Comparison of ENCODE assay signal across 11 cellular contexts in genomic region chr12:121239704-121240420, GRCh38. TPM values are rescaled to one million over a fixed set of nuclear protein-coding genes. Genes with fewer than 3 reads are reported as not detected.
DNase-seq lines count a peak whose midpoint lies in the region; ATAC-seq and TF ChIP-seq lines count a peak whose summit lies in the region.
"Had no signal": no experiment of that assay in that cellular context is flagged by ENCODE, and none has a peak within 500 bp of the region (broad histone marks: within the 10 kb centered on the region; RNA-seq: fewer than 3 reads in every experiment).

No MANE protein-coding gene starts in this region.

- DNase-seq in CD8-positive, alpha-beta T cell = no peak
- DNase-seq in MV-4-11 (lab: John Stamatoyannopoulos, UW) = peak; percentile 56
- no peak for DNase-seq in mammary epithelial cell
- no peak for DNase-seq in progenitor cell of endocrine pancreas (ENCODE audit: low spot score, unreplicated experiment)
- no peak for DNase-seq in NCI-H82 treated with DMSO at 0.1 percent for 48 hours (lab: John Stamatoyannopoulos, UW; ENCODE audit: unreplicated experiment)
- DNase-seq in pons (ENCODE audit: low spot score) = no peak
- DNase-seq in BE2C = no peak
- DNase-seq: HFFc6, NCI-H187, SHP77 had no signal

- H2AFZ ChIP-seq in mammary epithelial cell (ENCODE audit: low read depth, low read length) = no peak overlapping the region

- POLR2A ChIA-PET in CD8-positive, alpha-beta T cell (lab: Charles Lee) = interaction anchor here (1.1 to 3.2 kb wide), 6 partner anchors 9 to 947 kb away, joined by 3 to 13 read pairs (median 5); partner anchors contain the start of genes CAMKK2 and RNU4-1

- H4K20me1 ChIP-seq in mammary epithelial cell (ENCODE audit: insufficient read depth, low read length) = no peaks in the 10 kb centered on the region

- no peaks in the 10 kb centered on the region for H3K27me3 ChIP-seq in CD8-positive, alpha-beta T cell (ENCODE audit: insufficient read depth, low read length)
- H3K27me3 ChIP-seq in mammary epithelial cell (ENCODE audit: insufficient read depth, low read length) = no peaks in the 10 kb centered on the region
- no peaks in the 10 kb centered on the region for H3K27me3 ChIP-seq in BE2C

- peak overlapping the region; percentile 85 for H3K27ac ChIP-seq in CD8-positive, alpha-beta T cell (ENCODE audit: low read depth, low read length)
- H3K27ac ChIP-seq in mammary epithelial cell (ENCODE audit: insufficient read depth, low read depth, low read length) = no peak overlapping the region

- peak overlapping the region; percentile 84 for H3K4me3 Mint-ChIP-seq in CD8-positive, alpha-beta T cell
- no peak overlapping the region for H3K4me3 Mint-ChIP-seq in progenitor cell of endocrine pancreas (ENCODE audit: low read depth)
- H3K4me3 Mint-ChIP-seq: HFFc6 had no signal

- H3K27me3 Mint-ChIP-seq in CD8-positive, alpha-beta T cell (ENCODE audit: low read depth) = no peaks in the 10 kb centered on the region
- no peaks in the 10 kb centered on the region for H3K27me3 Mint-ChIP-seq in progenitor cell of endocrine pancreas

- CTCF ChIA-PET in CD8-positive, alpha-beta T cell (lab: Charles Lee) = interaction anchor here (1.0 to 3.6 kb wide), 7 partner anchors 10 to 180 kb away, joined by 3 to 24 read pairs (median 5); no protein-coding TSS in a partner anchor
- CTCF ChIA-PET in mammary epithelial cell (lab: Charles Lee; ENCODE audit: low non-redundant PET) = no interaction called here

- H3K36me3 ChIP-seq in CD8-positive, alpha-beta T cell (ENCODE audit: insufficient read depth, low read length) = peaks cover 3% of the 10 kb centered on the region
- H3K36me3 ChIP-seq in mammary epithelial cell (ENCODE audit: insufficient read depth, low read length) (peaks cover 2% of the 10 kb centered on the region), BE2C (peaks cover 18% of the 10 kb centered on the region)

- no peak for TF ChIP-seq CTCF in CD8-positive, alpha-beta T cell (IDR thresholded peaks at IDR 0.05)
- TF ChIP-seq CTCF in mammary epithelial cell (conservative IDR thresholded peaks at IDR 0.05 in 1 of 2, IDR thresholded peaks at IDR 0.05 in 1 of 2; ENCODE audit: extremely low read depth in 1 of 2, insufficient read depth in 1 of 2, low read depth in 1 of 2, low read length in 2 of 2) (no peak), progenitor cell of endocrine pancreas (IDR thresholded peaks at IDR 0.05; ENCODE audit: unreplicated experiment) (no peak), BE2C (IDR thresholded peaks at IDR 0.05; ENCODE audit: low read depth, low read length) (no peak)

- ATAC-seq in CD8-positive, alpha-beta T cell = peak; percentile 27
- ATAC-seq in GM21825 (IDR thresholded peaks at IDR 0.05; ENCODE audit: unreplicated experiment) = no peak

- H3K9me3 Mint-ChIP-seq in CD8-positive, alpha-beta T cell = no peaks in the 10 kb centered on the region
- no peaks in the 10 kb centered on the region for H3K9me3 Mint-ChIP-seq in progenitor cell of endocrine pancreas (ENCODE audit: low read depth)
- H3K9me3 Mint-ChIP-seq: HFFc6 had no signal

- peaks cover 47% of the 10 kb centered on the region for H3K4me1 Mint-ChIP-seq in CD8-positive, alpha-beta T cell (ENCODE audit: low read depth)
- peaks cover 15% of the 10 kb centered on the region for H3K4me1 Mint-ChIP-seq in progenitor cell of endocrine pancreas (ENCODE audit: low read depth)

- in situ Hi-C loops in mammary epithelial cell (cut with MboI; ENCODE audit: low sequenced_read_pairs in 2 of 2) = no loop called here

- H3K4me2 ChIP-seq in mammary epithelial cell (ENCODE audit: insufficient read depth, low read depth, low read length) = no peak overlapping the region

- H3K27ac Mint-ChIP-seq in CD8-positive, alpha-beta T cell = peak overlapping the region; percentile 96
- peak overlapping the region; percentile 78 for H3K27ac Mint-ChIP-seq in progenitor cell of endocrine pancreas
- H3K27ac Mint-ChIP-seq: HFFc6 had no signal

- 98% methylated on average over 11 of the region's 12 CpGs for WGBS in mammary epithelial cell (ENCODE audit: low coverage, missing lambda C conversion rate)

- TSS peak; percentile 25 for BruUV-seq in mammary epithelial cell (replicated peaks; lab: Mats Ljungman, UMichigan)

- peak overlapping the region; percentile 10 for H3K4me3 ChIP-seq in CD8-positive, alpha-beta T cell (ENCODE audit: low read depth, low read length)
- H3K4me3 ChIP-seq in mammary epithelial cell (replicated peaks in 1 of 3; ENCODE audit: insufficient read depth in 1 of 3, low read depth in 2 of 3, low read length in 3 of 3) (no peak overlapping the region), BE2C (ENCODE audit: low read depth, low read length) (no peak overlapping the region)

- intact Hi-C loops in CD8-positive, alpha-beta T cell (cut with DNase I, micrococcal nuclease) = loop anchor here (1.0 to 5.0 kb wide), 9 partner anchors 10 to 1262 kb away; partner anchors contain the start of genes CAMKK2 (in 2 of the 2), P2RX4 (in 2 of the 2), ANAPC5 (in 1 of the 2) and C12orf43 (in 1 of the 2)
- intact Hi-C loops in mammary epithelial cell (cut with micrococcal nuclease) = no loop called here

- H3K9ac ChIP-seq in mammary epithelial cell (ENCODE audit: insufficient read depth, low read length) = no peak overlapping the region

- peaks cover 42% of the 10 kb centered on the region for H3K4me1 ChIP-seq in CD8-positive, alpha-beta T cell (ENCODE audit: insufficient read depth, low read length)
- H3K4me1 ChIP-seq in mammary epithelial cell (ENCODE audit: insufficient read depth, low read length) (no peaks in the 10 kb centered on the region), BE2C (no peaks in the 10 kb centered on the region)

- no peaks in the 10 kb centered on the region for H3K9me3 ChIP-seq in CD8-positive, alpha-beta T cell (ENCODE audit: low read length)
- no peaks in the 10 kb centered on the region for H3K9me3 ChIP-seq in mammary epithelial cell (replicated peaks; ENCODE audit: insufficient read depth, low read length)
- H3K9me3 ChIP-seq in BE2C = no peaks in the 10 kb centered on the region

- H3K36me3 Mint-ChIP-seq in CD8-positive, alpha-beta T cell = peaks cover 11% of the 10 kb centered on the region
- peaks cover 22% of the 10 kb centered on the region for H3K36me3 Mint-ChIP-seq in progenitor cell of endocrine pancreas (ENCODE audit: insufficient read depth)

- dilution Hi-C loops in mammary epithelial cell (cut with HindIII; ENCODE audit: low sequenced_read_pairs) = no loop called here

- no peaks in the 10 kb centered on the region for H3K79me2 ChIP-seq in mammary epithelial cell (ENCODE audit: insufficient read depth, low read length)

RNA-seq across cellular contexts. Expression of gene P2RX4, which starts 29.9 kb away (rescaled TPM):
- 10 to 100 TPM; 27.5 to 29.8 TPM for total RNA-seq in CD8-positive, alpha-beta T cell
- total RNA-seq in mammary epithelial cell (1 to 10 TPM; 5.0 to 5.4 TPM), progenitor cell of endocrine pancreas (23.9 and 28.3 TPM in 2 replicates)
- polyA plus RNA-seq in mammary epithelial cell = 3.3 TPM
- 14.1 TPM for polyA minus RNA-seq in mammary epithelial cell
- polyA plus RNA-seq in BE2C (2012; ENCODE audit: insufficient read depth, insufficient read length, low read depth) = 8.8 TPM

RNA-seq across cellular contexts. Expression of gene CAMKK2, which starts 56.6 kb away (rescaled TPM):
- total RNA-seq in CD8-positive, alpha-beta T cell = 1 to 10 TPM; 3.6 to 4.1 TPM
- total RNA-seq in mammary epithelial cell = 10 to 100 TPM; 24.8 to 26.0 TPM
- 25.6 TPM for polyA plus RNA-seq in mammary epithelial cell
- polyA minus RNA-seq in mammary epithelial cell = 33.6 TPM
- total RNA-seq in progenitor cell of endocrine pancreas = 38.4 and 44.2 TPM in 2 replicates
- 27.2 TPM for polyA plus RNA-seq in BE2C (2012; ENCODE audit: insufficient read depth, insufficient read length, low read depth)
